In the genomic region with DNA sequence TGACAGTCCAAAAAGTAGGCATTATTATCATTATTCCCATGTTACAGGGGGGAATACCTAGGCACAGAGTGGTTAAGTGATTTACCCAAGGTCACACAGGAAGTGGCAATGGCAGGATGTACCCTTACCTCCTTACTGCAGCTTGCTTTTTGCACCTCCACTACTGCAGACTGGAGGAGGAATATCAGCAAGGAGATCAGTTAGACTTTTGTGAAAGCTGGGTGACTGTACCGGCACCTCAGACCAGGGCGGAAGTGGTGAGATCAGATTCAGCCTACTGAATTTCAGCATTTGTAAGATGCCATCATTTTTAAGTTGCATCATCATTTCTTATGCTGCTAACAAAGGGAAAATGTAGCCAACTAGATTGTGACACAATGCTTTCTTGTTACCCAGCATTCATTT, we compare ENCODE assay signal across 8 cellular contexts. TPM values are rescaled to one million over a fixed set of nuclear protein-coding genes. Genes with fewer than 3 reads are reported as not detected.
DNase-seq lines count a peak whose midpoint lies in the region; ATAC-seq and TF ChIP-seq lines count a peak whose summit lies in the region.

No MANE protein-coding gene starts in this region.

- DNase-seq in GM12865 (ENCODE audit: low read depth), result peak; percentile 18
- DNase-seq in activated CD4-positive, alpha-beta T cell treated with anti-CD3 and anti-CD28 coated beads for 36 hours, result peak; percentile 88
- DNase-seq in choroid plexus epithelial cell (ENCODE audit: low read depth), result peak; percentile 90
- DNase-seq in stimulated activated CD4-positive, alpha-beta T cell treated with anti-CD3 and anti-CD28 coated beads, Interleukin-4, amount 100 ng/mL, for 24 hours, result peak; percentile 82
- no peak for DNase-seq in HEK293T (ENCODE audit: extremely low spot score)
- no peak for DNase-seq in DMS79 treated with DMSO at 0.1 percent for 48 hours (lab: John Stamatoyannopoulos, UW)

- peak; percentile 80 for ATAC-seq in activated CD4-positive, alpha-beta T cell treated with anti-CD3 and anti-CD28 coated beads for 36 hours
- ATAC-seq in HG02970 (IDR thresholded peaks at IDR 0.05; ENCODE audit: low FRiP score, unreplicated experiment) (no peak), HG02884 (IDR thresholded peaks at IDR 0.05; ENCODE audit: unreplicated experiment) (no peak)

- H3K4me1 Mint-ChIP-seq in activated CD4-positive, alpha-beta T cell treated with anti-CD3 and anti-CD28 coated beads for 36 hours, result peaks cover 86% of the 10 kb centered on the region

- intact Hi-C loops in activated CD4-positive, alpha-beta T cell treated with anti-CD3 and anti-CD28 coated beads for 36 hours (cut with DNase I, micrococcal nuclease), result loop anchor here (1.0 to 5.0 kb wide), 8 partner anchors 30 to 690 kb away; a partner anchor contains a TSS

- peaks cover 22% of the 10 kb centered on the region for H3K36me3 Mint-ChIP-seq in activated CD4-positive, alpha-beta T cell treated with anti-CD3 and anti-CD28 coated beads for 36 hours (ENCODE audit: low read depth)

- no peak overlapping the region for H3K4me3 ChIP-seq in GM12865 (ENCODE audit: low read depth, low read length)
- H3K4me3 ChIP-seq in choroid plexus epithelial cell (ENCODE audit: low read depth, low read length), result no peak overlapping the region

- H3K27me3 Mint-ChIP-seq in activated CD4-positive, alpha-beta T cell treated with anti-CD3 and anti-CD28 coated beads for 36 hours, result no peaks in the 10 kb centered on the region

- CTCF ChIA-PET in activated CD4-positive, alpha-beta T cell treated with anti-CD3 and anti-CD28 coated beads for 36 hours (lab: Charles Lee), result interaction anchor here (0.6 to 5.7 kb wide), 12 partner anchors 10 to 278 kb away, joined by 3 to 41 read pairs (median 4); a partner anchor contains a TSS
- CTCF ChIA-PET in HEK293T (lab: Yijun Ruan, JAX), result interaction anchor here (0.5 to 1.6 kb wide), 2 partner anchors 16 to 59 kb away, joined by 3 to 5 read pairs; no protein-coding TSS in a partner anchor

- H3K27ac Mint-ChIP-seq in activated CD4-positive, alpha-beta T cell treated with anti-CD3 and anti-CD28 coated beads for 36 hours, result peak overlapping the region; percentile 98

- POLR2A ChIA-PET in activated CD4-positive, alpha-beta T cell treated with anti-CD3 and anti-CD28 coated beads for 36 hours (lab: Charles Lee), result interaction anchor here (0.6 kb wide), 1 partner anchor 309 kb away, joined by 4 read pairs; no protein-coding TSS in a partner anchor
- POLR2A ChIA-PET in HEK293T (lab: Yijun Ruan, JAX), result interaction anchor here (0.9 kb wide), 1 partner anchor 50 kb away, joined by 3 read pairs; no protein-coding TSS in a partner anchor

- TF ChIP-seq CTCF in GM12865 (IDR thresholded peaks at IDR 0.05; ENCODE audit: insufficient read depth, low read depth, low read length, missing control alignments) (no peak), choroid plexus epithelial cell (conservative IDR thresholded peaks at IDR 0.05; ENCODE audit: low read depth, low read length) (no peak)

- H3K4me3 Mint-ChIP-seq in activated CD4-positive, alpha-beta T cell treated with anti-CD3 and anti-CD28 coated beads for 36 hours, result peak overlapping the region; percentile 48

- no peaks in the 10 kb centered on the region for H3K9me3 Mint-ChIP-seq in activated CD4-positive, alpha-beta T cell treated with anti-CD3 and anti-CD28 coated beads for 36 hours (ENCODE audit: low read depth)

TF ChIP-seq in HEK293T, 16 proteins besides CTCF, POLR2A, EP300 and RAD21:
- TF ChIP-seq FOXM1 (IDR thresholded peaks at IDR 0.05; ENCODE audit: borderline replicate concordance) (no peak), FOXA1 (IDR thresholded peaks at IDR 0.05) (no peak), TARDBP (IDR thresholded peaks at IDR 0.05) (no peak), LEF1 (IDR thresholded peaks at IDR 0.05; ENCODE audit: borderline replicate concordance) (no peak), ARNT (IDR thresholded peaks at IDR 0.05) (no peak), SP1 (IDR thresholded peaks at IDR 0.05) (no peak), BHLHE40 (IDR thresholded peaks at IDR 0.05; ENCODE audit: borderline replicate concordance) (no peak), ZNF384 (IDR thresholded peaks at IDR 0.05) (no peak), L3MBTL2 (conservative IDR thresholded peaks at IDR 0.05) (no peak), ELF4 (IDR thresholded peaks at IDR 0.05) (no peak), CTBP1 (IDR thresholded peaks at IDR 0.05; ENCODE audit: borderline replicate concordance) (no peak), SUZ12 (IDR thresholded peaks at IDR 0.05) (no peak), FOXK2 (IDR thresholded peaks at IDR 0.05) (no peak), NFRKB (IDR thresholded peaks at IDR 0.05) (no peak), HDGF (IDR thresholded peaks at IDR 0.05; ENCODE audit: borderline replicate concordance) (no peak)
- TF ChIP-seq, protein P1, sequence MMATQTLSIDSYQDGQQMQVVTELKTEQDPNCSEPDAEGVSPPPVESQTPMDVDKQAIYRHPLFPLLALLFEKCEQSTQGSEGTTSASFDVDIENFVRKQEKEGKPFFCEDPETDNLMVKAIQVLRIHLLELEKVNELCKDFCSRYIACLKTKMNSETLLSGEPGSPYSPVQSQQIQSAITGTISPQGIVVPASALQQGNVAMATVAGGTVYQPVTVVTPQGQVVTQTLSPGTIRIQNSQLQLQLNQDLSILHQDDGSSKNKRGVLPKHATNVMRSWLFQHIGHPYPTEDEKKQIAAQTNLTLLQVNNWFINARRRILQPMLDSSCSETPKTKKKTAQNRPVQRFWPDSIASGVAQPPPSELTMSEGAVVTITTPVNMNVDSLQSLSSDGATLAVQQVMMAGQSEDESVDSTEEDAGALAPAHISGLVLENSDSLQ (IDR thresholded peaks at IDR 0.05), result no peak

RNA-seq across cellular contexts. Expression of a gene that starts 4.5 kb away (rescaled TPM):
- total RNA-seq in activated CD4-positive, alpha-beta T cell treated with anti-CD3 and anti-CD28 coated beads for 36 hours, result 10 to 100 TPM; 32.8 to 37.7 TPM

Comparison
In these comparisons a context has a peak if more than half of its experiments do, and no peak if none do; other contexts are left out.
1. DNase-seq: peak in GM12865 (single experiment), activated CD4-positive, alpha-beta T cell treated with anti-CD3 and anti-CD28 coated beads for 36 hours (single experiment), choroid plexus epithelial cell (single experiment) and stimulated activated CD4-positive, alpha-beta T cell treated with anti-CD3 and anti-CD28 coated beads, Interleukin-4, amount 100 ng/mL, for 24 hours (single experiment); none in HEK293T (single experiment) and DMS79 treated with DMSO at 0.1 percent for 48 hours (single experiment).